ENCODE assay signal across 22 cellular contexts in the genomic region with DNA sequence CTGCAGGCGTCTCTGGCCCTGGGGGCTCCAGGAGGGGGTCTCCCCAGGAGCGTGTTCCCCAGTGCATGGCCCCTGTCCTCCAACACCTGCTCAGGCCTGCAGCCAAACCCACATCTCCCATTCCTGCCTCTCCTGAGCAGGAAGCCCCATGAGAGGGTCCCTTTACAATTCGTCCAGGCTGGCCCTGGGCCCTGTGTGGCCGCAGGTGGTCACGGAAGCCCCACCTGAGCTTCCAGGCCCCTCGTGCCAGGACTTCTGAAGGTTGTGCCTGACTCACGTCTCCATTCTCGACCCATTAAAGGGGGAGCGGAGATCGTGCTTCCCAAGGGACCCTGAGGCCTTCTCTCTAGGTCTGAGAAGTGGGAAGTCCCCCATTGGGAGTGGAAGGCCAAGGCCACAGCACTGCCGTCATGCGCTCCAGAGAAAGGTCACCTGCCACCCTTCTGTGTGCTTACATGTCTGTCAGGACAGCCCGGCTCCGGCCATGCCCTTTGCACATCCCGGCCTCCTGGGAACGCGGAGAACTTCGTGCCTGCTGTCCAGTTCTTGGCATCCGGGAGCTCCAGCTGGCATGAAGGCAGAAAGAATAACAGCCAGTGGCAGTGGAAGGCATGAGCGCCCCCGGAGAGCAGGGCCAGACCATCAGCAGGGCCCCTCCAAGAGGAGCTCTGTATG.
"Had no signal": no experiment of that assay in that cellular context is flagged by ENCODE, and none has a peak within 500 bp of the region (broad histone marks: within the 10 kb centered on the region; RNA-seq: fewer than 3 reads in every experiment).

No MANE protein-coding gene starts in this region.

- H3K4me1 ChIP-seq: colonic mucosa, esophagus muscularis mucosa, foreskin keratinocyte, gastroesophageal sphincter, heart left ventricle, psoas muscle, stomach, thyroid gland had no signal

- H3K36me3 ChIP-seq: colonic mucosa, esophagus muscularis mucosa, gastroesophageal sphincter, heart left ventricle, stomach, thyroid gland had no signal

- H3K27me3 ChIP-seq: colonic mucosa, foreskin keratinocyte, thyroid gland had no signal

- H3K9me3 ChIP-seq: colonic mucosa, gastroesophageal sphincter, heart left ventricle, psoas muscle, stomach, thyroid gland had no signal

- H3K36me3 Mint-ChIP-seq: type B pancreatic cell had no signal

- H3K9me3 Mint-ChIP-seq: dendritic cell treated with granulocyte-macrophage colony-stimulating factor and Interleukin-4, amounts not matched to agents 40 ng/mL and 50 ng/mL, for 4 days; naive thymus-derived CD8-positive, alpha-beta T cell; neural crest cell; type B pancreatic cell had no signal

- H3K27ac ChIP-seq: colonic mucosa, esophagus muscularis mucosa, foreskin keratinocyte, gastroesophageal sphincter, heart left ventricle, hepatocyte, psoas muscle, skin epidermis, stomach, thyroid gland had no signal

- H3K4me3 Mint-ChIP-seq: dendritic cell treated with granulocyte-macrophage colony-stimulating factor and Interleukin-4, amounts not matched to agents 40 ng/mL and 50 ng/mL, for 4 days; naive thymus-derived CD8-positive, alpha-beta T cell; neural crest cell; type B pancreatic cell had no signal

- H3K27ac Mint-ChIP-seq: dendritic cell treated with granulocyte-macrophage colony-stimulating factor and Interleukin-4, amounts not matched to agents 40 ng/mL and 50 ng/mL, for 4 days; type B pancreatic cell had no signal

- H3K4me3 ChIP-seq: colonic mucosa, esophagus muscularis mucosa, gastroesophageal sphincter, heart left ventricle, hepatocyte, psoas muscle, skin epidermis, stomach, thyroid gland had no signal

- DNase-seq: colonic mucosa; effector memory CD4-positive, alpha-beta T cell; foreskin keratinocyte; kidney; naive thymus-derived CD8-positive, alpha-beta T cell; nucleus accumbens; psoas muscle; right cardiac atrium; stimulated activated CD4-positive, alpha-beta T cell treated with anti-CD3 and anti-CD28 coated beads, Interleukin-15, amount 100 ng/mL, for 24 hours; stimulated activated CD4-positive, alpha-beta T cell treated with anti-CD3 and anti-CD28 coated beads, Interleukin-2, amount 100 ng/mL, for 48 hours; stimulated activated CD8-positive, alpha-beta memory T cell treated with anti-CD3 and anti-CD28 coated beads, Interleukin-4, amount 100 ng/mL, for 48 hours; stimulated activated naive CD4-positive, alpha-beta T cell treated with Interleukin-2 at 50 U/mL for 16 hours; stomach; thyroid gland had no signal
